ENCODE assay signal across 2 cellular contexts in genomic region chr21:25638634-25639166, GRCh38.
TF ChIP-seq lines count a peak whose summit lies in the region.

No MANE protein-coding gene starts in this region.

TF ChIP-seq in GM12878, 131 proteins besides CTCF, POLR2A, EP300 and RAD21:
- TF ChIP-seq SRF (IDR thresholded peaks at IDR 0.05; ENCODE audit: low read depth in 2 of 2, low read length in 2 of 2): no peak
- TF ChIP-seq KAT2A (conservative IDR thresholded peaks at IDR 0.05; ENCODE audit: control insufficient read depth, low read depth, low read length): no peak
- TF ChIP-seq, protein P1, sequence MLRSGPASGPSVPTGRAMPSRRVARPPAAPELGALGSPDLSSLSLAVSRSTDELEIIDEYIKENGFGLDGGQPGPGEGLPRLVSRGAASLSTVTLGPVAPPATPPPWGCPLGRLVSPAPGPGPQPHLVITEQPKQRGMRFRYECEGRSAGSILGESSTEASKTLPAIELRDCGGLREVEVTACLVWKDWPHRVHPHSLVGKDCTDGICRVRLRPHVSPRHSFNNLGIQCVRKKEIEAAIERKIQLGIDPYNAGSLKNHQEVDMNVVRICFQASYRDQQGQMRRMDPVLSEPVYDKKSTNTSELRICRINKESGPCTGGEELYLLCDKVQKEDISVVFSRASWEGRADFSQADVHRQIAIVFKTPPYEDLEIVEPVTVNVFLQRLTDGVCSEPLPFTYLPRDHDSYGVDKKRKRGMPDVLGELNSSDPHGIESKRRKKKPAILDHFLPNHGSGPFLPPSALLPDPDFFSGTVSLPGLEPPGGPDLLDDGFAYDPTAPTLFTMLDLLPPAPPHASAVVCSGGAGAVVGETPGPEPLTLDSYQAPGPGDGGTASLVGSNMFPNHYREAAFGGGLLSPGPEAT (IDR thresholded peaks at IDR 0.05; ENCODE audit: low read depth): peak; percentile 43; the same call in 1 of the 2 replicates
- TF ChIP-seq MEF2B (IDR thresholded peaks at IDR 0.05; ENCODE audit: partially characterized antibody, poor library complexity, severe bottlenecking): no peak
- TF ChIP-seq MEF2A (IDR thresholded peaks at IDR 0.05; ENCODE audit: insufficient read depth, low read depth, low read length): 0 out of 2 replicates have a peak, but pooled peaks have one; percentile 58
- no peak for TF ChIP-seq ZNF207 (IDR thresholded peaks at IDR 0.05; ENCODE audit: borderline replicate concordance)
- no peak for TF ChIP-seq IKZF1 (conservative IDR thresholded peaks at IDR 0.05)
- TF ChIP-seq, protein P2, sequence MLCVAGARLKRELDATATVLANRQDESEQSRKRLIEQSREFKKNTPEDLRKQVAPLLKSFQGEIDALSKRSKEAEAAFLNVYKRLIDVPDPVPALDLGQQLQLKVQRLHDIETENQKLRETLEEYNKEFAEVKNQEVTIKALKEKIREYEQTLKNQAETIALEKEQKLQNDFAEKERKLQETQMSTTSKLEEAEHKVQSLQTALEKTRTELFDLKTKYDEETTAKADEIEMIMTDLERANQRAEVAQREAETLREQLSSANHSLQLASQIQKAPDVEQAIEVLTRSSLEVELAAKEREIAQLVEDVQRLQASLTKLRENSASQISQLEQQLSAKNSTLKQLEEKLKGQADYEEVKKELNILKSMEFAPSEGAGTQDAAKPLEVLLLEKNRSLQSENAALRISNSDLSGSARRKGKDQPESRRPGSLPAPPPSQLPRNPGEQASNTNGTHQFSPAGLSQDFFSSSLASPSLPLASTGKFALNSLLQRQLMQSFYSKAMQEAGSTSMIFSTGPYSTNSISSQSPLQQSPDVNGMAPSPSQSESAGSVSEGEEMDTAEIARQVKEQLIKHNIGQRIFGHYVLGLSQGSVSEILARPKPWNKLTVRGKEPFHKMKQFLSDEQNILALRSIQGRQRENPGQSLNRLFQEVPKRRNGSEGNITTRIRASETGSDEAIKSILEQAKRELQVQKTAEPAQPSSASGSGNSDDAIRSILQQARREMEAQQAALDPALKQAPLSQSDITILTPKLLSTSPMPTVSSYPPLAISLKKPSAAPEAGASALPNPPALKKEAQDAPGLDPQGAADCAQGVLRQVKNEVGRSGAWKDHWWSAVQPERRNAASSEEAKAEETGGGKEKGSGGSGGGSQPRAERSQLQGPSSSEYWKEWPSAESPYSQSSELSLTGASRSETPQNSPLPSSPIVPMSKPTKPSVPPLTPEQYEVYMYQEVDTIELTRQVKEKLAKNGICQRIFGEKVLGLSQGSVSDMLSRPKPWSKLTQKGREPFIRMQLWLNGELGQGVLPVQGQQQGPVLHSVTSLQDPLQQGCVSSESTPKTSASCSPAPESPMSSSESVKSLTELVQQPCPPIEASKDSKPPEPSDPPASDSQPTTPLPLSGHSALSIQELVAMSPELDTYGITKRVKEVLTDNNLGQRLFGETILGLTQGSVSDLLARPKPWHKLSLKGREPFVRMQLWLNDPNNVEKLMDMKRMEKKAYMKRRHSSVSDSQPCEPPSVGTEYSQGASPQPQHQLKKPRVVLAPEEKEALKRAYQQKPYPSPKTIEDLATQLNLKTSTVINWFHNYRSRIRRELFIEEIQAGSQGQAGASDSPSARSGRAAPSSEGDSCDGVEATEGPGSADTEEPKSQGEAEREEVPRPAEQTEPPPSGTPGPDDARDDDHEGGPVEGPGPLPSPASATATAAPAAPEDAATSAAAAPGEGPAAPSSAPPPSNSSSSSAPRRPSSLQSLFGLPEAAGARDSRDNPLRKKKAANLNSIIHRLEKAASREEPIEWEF (IDR thresholded peaks at IDR 0.05; ENCODE audit: insufficient replicate concordance, low read depth, low read length): no peak
- no peak for TF ChIP-seq MYC (IDR thresholded peaks at IDR 0.05; ENCODE audit: insufficient read depth, insufficient read length, insufficient replicate concordance, low read length, severe bottlenecking)
- TF ChIP-seq ZNF384 (IDR thresholded peaks at IDR 0.05; ENCODE audit: borderline replicate concordance, low read depth, low read length): peak; percentile 64; the same call in 1 of the 2 replicates
- TF ChIP-seq NFIC (IDR thresholded peaks at IDR 0.05; ENCODE audit: low read depth, low read length): 0 out of 2 replicates have a peak, but pooled peaks have one; percentile 29
- TF ChIP-seq ASH2L (IDR thresholded peaks at IDR 0.05; ENCODE audit: borderline replicate concordance, low read depth): no peak
- TF ChIP-seq MXI1 (IDR thresholded peaks at IDR 0.05; ENCODE audit: low read depth, low read length): peak; percentile 67; the same call in 1 of the 2 replicates
- TF ChIP-seq TAF1 (IDR thresholded peaks at IDR 0.05; ENCODE audit: borderline replicate concordance, low read depth, low read length): no peak
- TF ChIP-seq SMC3 (IDR thresholded peaks at IDR 0.05; ENCODE audit: borderline replicate concordance, low read length): no peak

TF ChIP-seq in HepG2, 621 proteins besides CTCF, POLR2A, EP300 and RAD21:
- no peak for TF ChIP-seq ZNF619 (CRISPR knock-in tag; IDR thresholded peaks at IDR 0.05)
